In the genomic region with DNA sequence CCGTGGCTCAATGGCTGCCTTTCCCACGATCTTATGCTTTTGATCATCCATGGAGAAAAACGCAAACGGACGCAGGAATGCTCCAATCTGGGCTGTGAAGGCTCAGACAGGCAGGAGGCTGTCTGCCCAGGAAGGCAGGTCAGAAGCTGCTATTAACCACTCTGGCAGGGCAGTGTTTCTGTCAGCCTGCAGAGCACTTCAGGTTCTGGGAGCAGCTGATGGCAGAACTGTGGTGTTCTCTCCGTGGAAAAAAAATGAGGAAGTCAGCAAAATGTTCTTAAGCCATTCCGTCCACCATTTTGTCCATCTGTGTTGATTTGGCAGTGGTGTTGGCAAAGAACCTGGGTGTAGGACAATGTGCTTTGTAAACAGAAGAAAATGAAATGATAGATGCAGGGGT, we compare ENCODE assay signal across 20 cellular contexts.
DNase-seq lines count a peak whose midpoint lies in the region; ATAC-seq and TF ChIP-seq lines count a peak whose summit lies in the region.
"Had no signal": no experiment of that assay in that cellular context is flagged by ENCODE, and none has a peak within 500 bp of the region (broad histone marks: within the 10 kb centered on the region; RNA-seq: fewer than 3 reads in every experiment).

No MANE protein-coding gene starts in this region.

- BruUV-seq in IMR-90 (replicated peaks; lab: Mats Ljungman, UMichigan) = no TSS peak

- no peak overlapping the region for H2BK120ac ChIP-seq in IMR-90 (ENCODE audit: low read depth, low read length)

- no peak overlapping the region for H3K4me3 Mint-ChIP-seq in nephron progenitor cell
- H3K4me3 Mint-ChIP-seq: activated naive CD8-positive, alpha-beta T cell treated with anti-CD3 and anti-CD28 coated beads for 36 hours; HFFc6 had no signal

- no peak overlapping the region for H2BK5ac ChIP-seq in IMR-90 (ENCODE audit: low read depth, low read length, poor library complexity, severe bottlenecking)

- H3K9me3 ChIP-seq in IMR-90 (ENCODE audit: control insufficient read depth, insufficient read depth, low read length) = no peaks in the 10 kb centered on the region
- H3K9me3 ChIP-seq in sigmoid colon = no peaks in the 10 kb centered on the region
- H3K9me3 ChIP-seq: SJCRH30, upper lobe of right lung had no signal

- H3K18ac ChIP-seq in IMR-90 (ENCODE audit: low read depth, low read length) = no peak overlapping the region

- no peak for TF ChIP-seq RAD21 in IMR-90 (IDR thresholded peaks at IDR 0.05; ENCODE audit: low read length)

- no peak overlapping the region for H3K9ac ChIP-seq in IMR-90 (ENCODE audit: low read depth, low read length)

- H4K8ac ChIP-seq in IMR-90 (ENCODE audit: low read depth in 2 of 2, low read length in 2 of 2) = no peak overlapping the region

- H3K9me1 ChIP-seq in IMR-90 (ENCODE audit: insufficient read depth, low read length) = peaks cover 7% of the 10 kb centered on the region; the same call in 1 of the 2 replicates

- H3K27me3 ChIP-seq in IMR-90 (ENCODE audit: control insufficient read depth, insufficient read depth, low read length) = no peaks in the 10 kb centered on the region
- H3K27me3 ChIP-seq in sigmoid colon = no peaks in the 10 kb centered on the region
- H3K27me3 ChIP-seq: SJCRH30, upper lobe of right lung had no signal

- no peak overlapping the region for H2AFZ ChIP-seq in IMR-90 (replicated peaks; ENCODE audit: low read length, poor library complexity)

- H3K9me3 Mint-ChIP-seq in nephron progenitor cell = peaks cover 8% of the 10 kb centered on the region
- H3K9me3 Mint-ChIP-seq: activated naive CD8-positive, alpha-beta T cell treated with anti-CD3 and anti-CD28 coated beads for 36 hours had no signal

- no peak for TF ChIP-seq EP300 in sigmoid colon (IDR thresholded peaks at IDR 0.05)

- ATAC-seq in IMR-90 (ENCODE audit: low read depth) = no peak
- no peak for ATAC-seq in GM18909 (IDR thresholded peaks at IDR 0.05; ENCODE audit: poor library complexity, unreplicated experiment)
- ATAC-seq: left ventricle myocardium superior; PC-3; stimulated activated naive CD8-positive, alpha-beta T cell treated with anti-CD3 and anti-CD28 coated beads, Interleukin-15, Interleukin-2, amounts not matched to agents 100 U/mL and 50 U/mL, for 24 hours; upper lobe of right lung had no signal

- H3K14ac ChIP-seq in IMR-90 (replicated peaks; ENCODE audit: low read depth, low read length) = no peak overlapping the region

- H3K4me3 ChIP-seq in IMR-90 (ENCODE audit: insufficient read depth, low read depth, low read length) (no peak overlapping the region), sigmoid colon (no peak overlapping the region)
- H3K4me3 ChIP-seq: SJCRH30, upper lobe of right lung had no signal

- peaks cover 53% of the 10 kb centered on the region for H3K4me1 Mint-ChIP-seq in nephron progenitor cell

- H4K5ac ChIP-seq in IMR-90 (ENCODE audit: low read depth, low read length) = no peak overlapping the region

- H3K36me3 Mint-ChIP-seq in nephron progenitor cell (ENCODE audit: low read depth) = peaks cover 12% of the 10 kb centered on the region

- CTCF ChIA-PET in IMR-90 (lab: Yijun Ruan, JAX) (no interaction called here), HEK293T (lab: Yijun Ruan, JAX) (no interaction called here)

- TF ChIP-seq CTCF in IMR-90 (conservative IDR thresholded peaks at IDR 0.05; ENCODE audit: low read depth, low read length) (no peak), nephron progenitor cell (IDR thresholded peaks at IDR 0.05) (no peak), sigmoid colon (IDR thresholded peaks at IDR 0.05) (no peak)

- no peaks in the 10 kb centered on the region for H4K20me1 ChIP-seq in IMR-90 (ENCODE audit: insufficient read depth, low read length)

- H3K4me2 ChIP-seq in IMR-90 (ENCODE audit: low read depth, low read length) = no peak overlapping the region

- H3K4ac ChIP-seq in IMR-90 (ENCODE audit: low read depth, low read length) = no peak overlapping the region

- H2BK15ac ChIP-seq in IMR-90 (ENCODE audit: low read depth, low read length) = no peak overlapping the region

- no peak overlapping the region for H3K23ac ChIP-seq in IMR-90 (ENCODE audit: low read depth, low read length)

- in situ Hi-C loops in IMR-90 (cut with MboI; ENCODE audit: low sequenced_read_pairs) = no loop called here

- H3K27ac ChIP-seq in IMR-90 (ENCODE audit: insufficient read depth, low read length) (no peak overlapping the region), sigmoid colon (no peak overlapping the region)
- H3K27ac ChIP-seq: HL-60, SJCRH30, upper lobe of right lung had no signal

- TF ChIP-seq POLR2A in IMR-90 (IDR thresholded peaks at IDR 0.05; ENCODE audit: low read depth, low read length) (no peak), sigmoid colon (IDR thresholded peaks at IDR 0.05) (no peak)

- peak overlapping the region; percentile 81 for H3K27ac Mint-ChIP-seq in nephron progenitor cell
- H3K27ac Mint-ChIP-seq: activated naive CD8-positive, alpha-beta T cell treated with anti-CD3 and anti-CD28 coated beads for 36 hours; HFFc6 had no signal

- no peak overlapping the region; the same call in 1 of the 2 replicates for H2AK5ac ChIP-seq in IMR-90 (ENCODE audit: low read depth, low read length)

- H3K36me3 ChIP-seq in IMR-90 (ENCODE audit: control insufficient read depth, insufficient read depth, low read length) (no peaks in the 10 kb centered on the region), sigmoid colon (no peaks in the 10 kb centered on the region)
- H3K36me3 ChIP-seq: SJCRH30, upper lobe of right lung had no signal

- H2AK9ac ChIP-seq in IMR-90 (replicated peaks; ENCODE audit: low read depth, low read length, poor library complexity) = no peak overlapping the region

- intact Hi-C loops in IMR-90 (cut with micrococcal nuclease) = no loop called here
- intact Hi-C loops in sigmoid colon (cut with DNase I) = no loop called here

- POLR2A ChIA-PET in IMR-90 (lab: Charles Lee; ENCODE audit: unreplicated experiment) (no interaction called here), HEK293T (lab: Yijun Ruan, JAX) (no interaction called here)

- peaks cover 7% of the 10 kb centered on the region for H3K27me3 Mint-ChIP-seq in nephron progenitor cell (ENCODE audit: low read depth, poor library complexity)
- H3K27me3 Mint-ChIP-seq: activated naive CD8-positive, alpha-beta T cell treated with anti-CD3 and anti-CD28 coated beads for 36 hours had no signal

- DNase-seq in IMR-90 (peak; percentile 7), NCI-H2227 (lab: John Stamatoyannopoulos, UW; ENCODE audit: unreplicated experiment) (peak; percentile 64), cerebellar cortex (ENCODE audit: low spot score) (peak; percentile 90), nephron progenitor cell (no peak), HEK293T (ENCODE audit: extremely low spot score) (no peak), sigmoid colon (no peak)
- DNase-seq: activated naive CD8-positive, alpha-beta T cell treated with anti-CD3 and anti-CD28 coated beads for 36 hours; AML-193; HFFc6; left ventricle myocardium superior; NCI-H1105 treated with DMSO at 0.1 percent for 48 hours; NCI-H748 treated with DMSO at 0.1 percent for 48 hours; PC-3; SJCRH30; stimulated activated CD4-positive, alpha-beta T cell treated with anti-CD3 and anti-CD28 coated beads, Interleukin-1b, Interleukin-23, amount 100 ng/mL, for 48 hours; stimulated activated naive CD8-positive, alpha-beta T cell treated with anti-CD3 and anti-CD28 coated beads, Interleukin-15, Interleukin-2, amounts not matched to agents 100 U/mL and 50 U/mL, for 24 hours; T-helper 2 cell; upper lobe of right lung had no signal

- WGBS in IMR-90 (ENCODE audit: extremely low coverage in 2 of 2, insufficient read length in 1 of 2), 2 experiments = 80% methylated on average over 4 of the region's 7 CpGs; no CpG with 5 or more reads in 1 of the 2 experiments
- WGBS in sigmoid colon, 2 donors = 85 to 93% methylated on average over 7 of the region's 7 CpGs

- H3K4me1 ChIP-seq in IMR-90 (ENCODE audit: control insufficient read depth, insufficient read depth, low read length) = peaks cover 1% of the 10 kb centered on the region; the same call in 1 of the 2 replicates
- H3K4me1 ChIP-seq in sigmoid colon = no peaks in the 10 kb centered on the region
- H3K4me1 ChIP-seq: SJCRH30, upper lobe of right lung had no signal

- dilution Hi-C loops in IMR-90 (cut with HindIII; ENCODE audit: low sequenced_read_pairs, unreplicated experiment) = no loop called here

- peaks cover 0 to 4% of the 10 kb centered on the region in 2 experiments; a peak in 2 of 4 replicates for H3K79me1 ChIP-seq in IMR-90 (ENCODE audit: low read depth in 1 of 2, low read length in 2 of 2)

- no peak overlapping the region for H2BK20ac ChIP-seq in IMR-90 (ENCODE audit: low read depth, low read length)

- H4K91ac ChIP-seq in IMR-90 (ENCODE audit: insufficient read depth, low read depth, low read length) = no peak overlapping the region

- no peak overlapping the region for H3K56ac ChIP-seq in IMR-90 (ENCODE audit: extremely low read depth, insufficient read depth, low read length)

TF ChIP-seq in IMR-90, 13 proteins besides CTCF, POLR2A, EP300 and RAD21 (continues in another document):
- no peak for TF ChIP-seq BHLHE40 (IDR thresholded peaks at IDR 0.05; ENCODE audit: low read depth, low read length)
- no peak for TF ChIP-seq RCOR1 (IDR thresholded peaks at IDR 0.05; ENCODE audit: insufficient replicate concordance, low read length)
- no peak for TF ChIP-seq CEBPB (IDR thresholded peaks at IDR 0.05; ENCODE audit: low read depth, low read length)
- no peak for TF ChIP-seq NFE2L2 (IDR thresholded peaks at IDR 0.05; ENCODE audit: low read depth, low read length)
- no peak for TF ChIP-seq SMC3 (IDR thresholded peaks at IDR 0.05; ENCODE audit: low read depth, low read length)
- TF ChIP-seq MAFK (IDR thresholded peaks at IDR 0.05; ENCODE audit: low read depth, low read length) = no peak

TF ChIP-seq in HEK293T, 16 proteins besides CTCF, POLR2A, EP300 and RAD21:
- no peak for TF ChIP-seq FOXK2 (IDR thresholded peaks at IDR 0.05)
- TF ChIP-seq, protein P1, sequence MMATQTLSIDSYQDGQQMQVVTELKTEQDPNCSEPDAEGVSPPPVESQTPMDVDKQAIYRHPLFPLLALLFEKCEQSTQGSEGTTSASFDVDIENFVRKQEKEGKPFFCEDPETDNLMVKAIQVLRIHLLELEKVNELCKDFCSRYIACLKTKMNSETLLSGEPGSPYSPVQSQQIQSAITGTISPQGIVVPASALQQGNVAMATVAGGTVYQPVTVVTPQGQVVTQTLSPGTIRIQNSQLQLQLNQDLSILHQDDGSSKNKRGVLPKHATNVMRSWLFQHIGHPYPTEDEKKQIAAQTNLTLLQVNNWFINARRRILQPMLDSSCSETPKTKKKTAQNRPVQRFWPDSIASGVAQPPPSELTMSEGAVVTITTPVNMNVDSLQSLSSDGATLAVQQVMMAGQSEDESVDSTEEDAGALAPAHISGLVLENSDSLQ (IDR thresholded peaks at IDR 0.05) = no peak

Comparison
In these comparisons a context has a peak if more than half of its experiments do, and no peak if none do; other contexts are left out.
1. DNase-seq: peak in IMR-90 (single experiment), NCI-H2227 (single experiment) and cerebellar cortex (single experiment); none in nephron progenitor cell (single experiment), HEK293T (single experiment) and sigmoid colon (single experiment).